Comparison of ENCODE assay signal across 8 cellular contexts in the genomic region with DNA sequence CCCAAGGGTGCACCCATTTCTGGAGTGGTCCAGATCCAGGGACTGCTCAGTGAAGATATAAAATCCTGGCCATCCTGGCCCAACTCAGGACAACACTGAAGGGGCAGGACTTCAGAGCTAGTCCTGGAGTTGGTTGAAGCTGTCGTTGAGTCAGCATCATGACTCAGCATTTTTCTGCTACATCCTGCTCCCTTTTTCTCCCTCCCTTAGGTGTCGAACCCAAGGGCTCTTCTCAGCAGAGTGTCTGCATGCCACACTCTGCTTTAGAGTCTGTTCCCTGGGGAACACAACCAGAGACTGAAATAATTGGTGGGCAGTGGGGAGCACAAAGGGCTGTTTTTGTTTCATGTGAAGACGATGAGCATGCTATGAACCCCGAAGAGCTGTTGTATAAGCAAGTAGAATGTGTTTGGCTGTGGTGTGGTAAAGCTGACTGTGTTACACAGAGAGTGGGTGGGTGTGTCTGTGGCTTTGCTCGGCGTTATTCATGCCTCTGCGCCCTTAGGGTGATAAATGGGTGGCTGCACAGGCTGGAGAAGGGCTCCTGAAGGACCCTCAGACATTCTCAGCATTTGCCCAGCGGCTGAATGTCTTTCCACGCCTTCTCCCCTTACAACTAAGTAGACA.
A peak's percentile ranks its signal among the peaks of the same experiment; 100 is the strongest.
DNase-seq lines count a peak whose midpoint lies in the region; ATAC-seq and TF ChIP-seq lines count a peak whose summit lies in the region.

No MANE protein-coding gene starts in this region.

- peak overlapping the region; percentile 78 for H3K4me2 ChIP-seq in GM23248 (ENCODE audit: unreplicated experiment)

- H3K36me3 ChIP-seq in GM23248 (ENCODE audit: low read depth) (no peaks in the 10 kb centered on the region), SK-N-MC (ENCODE audit: insufficient read depth, low read length) (no peaks in the 10 kb centered on the region)

- H3K4me3 ChIP-seq in AG10803 (ENCODE audit: low read length) (peak overlapping the region; percentile 49), GM23248 (peak overlapping the region; percentile 56), SK-N-MC (peak overlapping the region; percentile 79)

- WGBS in GM23248 (ENCODE audit: low coverage in 1 of 2, low lambda C conversion rate in 2 of 2, missing lambda C conversion rate in 2 of 2), 2 experiments, result 44 to 51% methylated on average over 8 to 9 of the region's 9 CpGs

- no peaks in the 10 kb centered on the region for H3K27me3 ChIP-seq in GM23248 (replicated peaks; ENCODE audit: insufficient read depth)

- H2AFZ ChIP-seq in GM23248, result peak overlapping the region; percentile 62

- H3F3A ChIP-seq in GM23248 (ENCODE audit: insufficient read depth), result peaks cover 11% of the 10 kb centered on the region; the same call in 1 of the 2 replicates

- no peaks in the 10 kb centered on the region for H3K79me2 ChIP-seq in GM23248 (ENCODE audit: insufficient read depth)

- H3K9me2 ChIP-seq in GM23248 (ENCODE audit: insufficient read depth), result no peaks in the 10 kb centered on the region

- ATAC-seq in HG03135 (IDR thresholded peaks at IDR 0.05; ENCODE audit: unreplicated experiment), result no peak
- ATAC-seq in GM21423 (IDR thresholded peaks at IDR 0.05; ENCODE audit: unreplicated experiment), result no peak

- no peaks in the 10 kb centered on the region for H4K20me1 ChIP-seq in GM23248 (ENCODE audit: insufficient read depth)

- H3K9me3 ChIP-seq in GM23248 (ENCODE audit: low read depth) (no peaks in the 10 kb centered on the region), SK-N-MC (ENCODE audit: low read depth, low read length) (no peaks in the 10 kb centered on the region)

- H3K9ac ChIP-seq in GM23248, result no peak overlapping the region
- H3K9ac ChIP-seq in SK-N-MC (ENCODE audit: insufficient read length), result peak overlapping the region; percentile 51

- peak overlapping the region; percentile 37 for H3K27ac ChIP-seq in GM23248
- H3K27ac ChIP-seq in SK-N-MC, result peak overlapping the region; percentile 77

- in situ Hi-C loops in GM23248 (cut with MboI), result no loop called here

- DNase-seq in AG10803 (ENCODE audit: low read depth) (peak; percentile 84), GM23248 (peak; percentile 89), SK-N-MC (ENCODE audit: low read depth, low spot score) (no peak), hepatic stellate cell (ENCODE audit: low spot score) (peak; percentile 57), NCI-H1048 (lab: John Stamatoyannopoulos, UW) (no peak), activated gamma-delta T cell treated with Interleukin-2 at 50 U/mL for 16 hours (no peak)

- H3K4me1 ChIP-seq in GM23248 (ENCODE audit: insufficient read depth), result peaks cover 25% of the 10 kb centered on the region

- TF ChIP-seq CTCF in AG10803 (conservative IDR thresholded peaks at IDR 0.05; ENCODE audit: low read length), result no peak

Comparison
In these comparisons a context has a peak if more than half of its experiments do, and no peak if none do; other contexts are left out.
1. DNase-seq: peak in AG10803 (single experiment), GM23248 (single experiment) and hepatic stellate cell (single experiment); none in SK-N-MC (single experiment), NCI-H1048 (single experiment) and activated gamma-delta T cell treated with Interleukin-2 at 50 U/mL for 16 hours (single experiment).
2. Peak in every context shown above with its lines, with median percentiles within 50 percentile points of each other: H3K4me3 ChIP-seq.